In genomic region chr6:139126255-139126654, GRCh38 we compare ENCODE assay signal across 8 cellular contexts. TPM values are rescaled to one million over a fixed set of nuclear protein-coding genes. Genes with fewer than 3 reads are reported as not detected.
DNase-seq lines count a peak whose midpoint lies in the region; ATAC-seq and TF ChIP-seq lines count a peak whose summit lies in the region.

No MANE protein-coding gene starts in this region.

- H4K91ac ChIP-seq in IMR-90 (ENCODE audit: insufficient read depth, low read depth, low read length) = no peak overlapping the region

- H2BK20ac ChIP-seq in IMR-90 (ENCODE audit: low read depth, low read length) = no peak overlapping the region

- H3K27ac ChIP-seq in IMR-90 (ENCODE audit: insufficient read depth, low read length) (no peak overlapping the region), gastroesophageal sphincter (peak overlapping the region in 1 of 4 donors; percentile 14)

- H3K14ac ChIP-seq in IMR-90 (replicated peaks; ENCODE audit: low read depth, low read length) = no peak overlapping the region

- H3K9me3 Mint-ChIP-seq in activated naive CD8-positive, alpha-beta T cell (ENCODE audit: low read depth) = no peaks in the 10 kb centered on the region
- no peaks in the 10 kb centered on the region for H3K9me3 Mint-ChIP-seq in mesothelial cell of epicardium

- CTCF ChIA-PET in IMR-90 (lab: Yijun Ruan, JAX) = no interaction called here

- H3K36me3 Mint-ChIP-seq in activated naive CD8-positive, alpha-beta T cell = no peaks in the 10 kb centered on the region
- H3K36me3 Mint-ChIP-seq in mesothelial cell of epicardium = no peaks in the 10 kb centered on the region

- H3K4me3 ChIP-seq in AG10803 (ENCODE audit: low read length) (no peak overlapping the region), IMR-90 (ENCODE audit: insufficient read depth, low read depth, low read length) (no peak overlapping the region), gastroesophageal sphincter (no peak overlapping the region)

- H3K4me3 Mint-ChIP-seq in activated naive CD8-positive, alpha-beta T cell = peak overlapping the region; percentile 52
- H3K4me3 Mint-ChIP-seq in mesothelial cell of epicardium = no peak overlapping the region

- TF ChIP-seq CTCF in AG10803 (conservative IDR thresholded peaks at IDR 0.05; ENCODE audit: low read length) (no peak), IMR-90 (conservative IDR thresholded peaks at IDR 0.05; ENCODE audit: low read depth, low read length) (no peak), mesothelial cell of epicardium (IDR thresholded peaks at IDR 0.05; ENCODE audit: unreplicated experiment) (no peak), gastroesophageal sphincter (IDR thresholded peaks at IDR 0.05) (no peak)

- H3K4me2 ChIP-seq in IMR-90 (ENCODE audit: low read depth, low read length) = no peak overlapping the region

- no CpG with 5 or more reads among the region's 3 CpGs for WGBS in IMR-90 (ENCODE audit: extremely low coverage in 2 of 2, insufficient read length in 1 of 2), 2 experiments
- 77% methylated on average over 3 of the region's 3 CpGs; no CpG with 5 or more reads in 1 of the 2 donors for WGBS in gastroesophageal sphincter (ENCODE audit: low coverage in 1 of 2), 2 donors

- TF ChIP-seq RAD21 in IMR-90 (IDR thresholded peaks at IDR 0.05; ENCODE audit: low read length) = no peak

- H3K27ac Mint-ChIP-seq in activated naive CD8-positive, alpha-beta T cell = peak overlapping the region; percentile 91
- H3K27ac Mint-ChIP-seq in mesothelial cell of epicardium = no peak overlapping the region

- H3K4ac ChIP-seq in IMR-90 (ENCODE audit: low read depth, low read length) = no peak overlapping the region

- H3K27me3 ChIP-seq in IMR-90 (ENCODE audit: control insufficient read depth, insufficient read depth, low read length) (no peaks in the 10 kb centered on the region), gastroesophageal sphincter (no peaks in the 10 kb centered on the region)

- H3K36me3 ChIP-seq in IMR-90 (ENCODE audit: control insufficient read depth, insufficient read depth, low read length) (no peaks in the 10 kb centered on the region), gastroesophageal sphincter (no peaks in the 10 kb centered on the region)

- H3K18ac ChIP-seq in IMR-90 (ENCODE audit: low read depth, low read length) = no peak overlapping the region

- H3K23ac ChIP-seq in IMR-90 (ENCODE audit: low read depth, low read length) = no peak overlapping the region

- no peak overlapping the region for H2AFZ ChIP-seq in IMR-90 (replicated peaks; ENCODE audit: low read length, poor library complexity)

- no peak overlapping the region for H2BK15ac ChIP-seq in IMR-90 (ENCODE audit: low read depth, low read length)

- H2BK5ac ChIP-seq in IMR-90 (ENCODE audit: low read depth, low read length, poor library complexity, severe bottlenecking) = no peak overlapping the region

- H3K4me1 Mint-ChIP-seq in activated naive CD8-positive, alpha-beta T cell (ENCODE audit: low read depth) = peaks cover 64% of the 10 kb centered on the region
- peaks cover 16% of the 10 kb centered on the region for H3K4me1 Mint-ChIP-seq in mesothelial cell of epicardium

- no peak overlapping the region for H3K9ac ChIP-seq in IMR-90 (ENCODE audit: low read depth, low read length)

- H3K27me3 Mint-ChIP-seq in activated naive CD8-positive, alpha-beta T cell = no peaks in the 10 kb centered on the region
- no peaks in the 10 kb centered on the region for H3K27me3 Mint-ChIP-seq in mesothelial cell of epicardium (ENCODE audit: low read depth)

- H2AK9ac ChIP-seq in IMR-90 (replicated peaks; ENCODE audit: low read depth, low read length, poor library complexity) = no peak overlapping the region

- H4K8ac ChIP-seq in IMR-90 (ENCODE audit: low read depth in 2 of 2, low read length in 2 of 2) = no peak overlapping the region

- H3K9me3 ChIP-seq in IMR-90 (ENCODE audit: control insufficient read depth, insufficient read depth, low read length) (no peaks in the 10 kb centered on the region), gastroesophageal sphincter (no peaks in the 10 kb centered on the region)

- POLR2A ChIA-PET in IMR-90 (lab: Charles Lee; ENCODE audit: unreplicated experiment) = interaction anchor here (0.5 kb wide), 1 partner anchor 943 kb away, joined by 5 read pairs; no protein-coding TSS in a partner anchor

- peak; percentile 95 for ATAC-seq in IMR-90 (ENCODE audit: low read depth)
- no peak for ATAC-seq in gastroesophageal sphincter

- in situ Hi-C loops in IMR-90 (cut with MboI; ENCODE audit: low sequenced_read_pairs) = no loop called here

- H2AK5ac ChIP-seq in IMR-90 (ENCODE audit: low read depth, low read length) = no peak overlapping the region

- DNase-seq in AG10803 (ENCODE audit: low read depth) = peak; percentile 95
- peak; percentile 92 for DNase-seq in IMR-90
- DNase-seq in kidney tubule cell (ENCODE audit: low spot score) = peak; percentile 10
- DNase-seq in NCI-H2107 treated with DMSO at 0.1 percent for 48 hours (lab: John Stamatoyannopoulos, UW; ENCODE audit: unreplicated experiment) = no peak
- no peak for DNase-seq in SK-N-DZ (ENCODE audit: low spot score)
- no peak for DNase-seq in mesothelial cell of epicardium (ENCODE audit: low spot score in 2 of 2, unreplicated experiment in 2 of 2)

- H2BK120ac ChIP-seq in IMR-90 (ENCODE audit: low read depth, low read length) = no peak overlapping the region

- no peaks in the 10 kb centered on the region for H3K79me1 ChIP-seq in IMR-90 (ENCODE audit: low read depth in 1 of 2, low read length in 2 of 2)

- no peaks in the 10 kb centered on the region for H4K20me1 ChIP-seq in IMR-90 (ENCODE audit: insufficient read depth, low read length)

- intact Hi-C loops in IMR-90 (cut with micrococcal nuclease) = no loop called here

- no peaks in the 10 kb centered on the region for H3K9me1 ChIP-seq in IMR-90 (ENCODE audit: insufficient read depth, low read length)

- BruUV-seq in IMR-90 (replicated peaks; lab: Mats Ljungman, UMichigan) = no TSS peak

- TF ChIP-seq POLR2A in IMR-90 (IDR thresholded peaks at IDR 0.05; ENCODE audit: low read depth, low read length) (no peak), gastroesophageal sphincter (IDR thresholded peaks at IDR 0.05) (no peak)

- H3K4me1 ChIP-seq in IMR-90 (ENCODE audit: control insufficient read depth, insufficient read depth, low read length) (peaks cover 2% of the 10 kb centered on the region; the same call in 1 of the 2 replicates), gastroesophageal sphincter (no peaks in the 10 kb centered on the region)

- dilution Hi-C loops in IMR-90 (cut with HindIII; ENCODE audit: low sequenced_read_pairs, unreplicated experiment) = no loop called here

- no peak overlapping the region for H4K5ac ChIP-seq in IMR-90 (ENCODE audit: low read depth, low read length)

- H3K56ac ChIP-seq in IMR-90 (ENCODE audit: extremely low read depth, insufficient read depth, low read length) = no peak overlapping the region

- TF ChIP-seq EP300 in gastroesophageal sphincter (IDR thresholded peaks at IDR 0.05) = no peak

TF ChIP-seq in IMR-90, 13 proteins besides CTCF, POLR2A, EP300 and RAD21:
- TF ChIP-seq ELK1 (IDR thresholded peaks at IDR 0.05; ENCODE audit: borderline replicate concordance, low read depth, low read length) (no peak), CEBPB (IDR thresholded peaks at IDR 0.05; ENCODE audit: low read depth, low read length) (peak; percentile 76), FOS (IDR thresholded peaks at IDR 0.05; ENCODE audit: low read depth, low read length) (peak; percentile 66), RCOR1 (IDR thresholded peaks at IDR 0.05; ENCODE audit: insufficient replicate concordance, low read length) (peak; percentile 14)

RNA-seq across cellular contexts. Expression of gene HECA, which starts 8.6 kb away (rescaled TPM):
- total RNA-seq in IMR-90 (2012; rRNA removed) = 4.3 and 7.2 TPM in 2 replicates
- polyA plus RNA-seq in IMR-90 (2012; rRNA removed) = 2.5 and 3.1 TPM in 2 replicates
- 1.5 and 2.1 TPM in 2 replicates for polyA plus RNA-seq in IMR-90 (2012; cell fraction: cytosol; rRNA removed)
- 0.92 and 1.8 TPM in 2 replicates for polyA plus RNA-seq in IMR-90 (2012; cell fraction: nucleus; rRNA removed; ENCODE audit: low replicate concordance)
- 9.9 and 11.3 TPM in 2 replicates for polyA plus RNA-seq in SK-N-DZ (2014; cell fraction: cytosol; rRNA removed)
- polyA plus RNA-seq in SK-N-DZ (2014; cell fraction: nucleus; rRNA removed) = 4.3 TPM in 2 replicates
- 25.9 to 28.5 TPM (median 27.5 TPM) in 3 replicates for total RNA-seq in mesothelial cell of epicardium
- 10 to 100 TPM; 36.1 to 70.1 (median 46.9) TPM for total RNA-seq in gastroesophageal sphincter

Comparison
In these comparisons a context has a peak if more than half of its experiments do, and no peak if none do; other contexts are left out.
1. DNase-seq: peak in AG10803 (single experiment), IMR-90 (single experiment) and kidney tubule cell (single experiment); none in NCI-H2107 treated with DMSO at 0.1 percent for 48 hours (single experiment), SK-N-DZ (single experiment) and mesothelial cell of epicardium (0 of 2).